ENCODE assay signal across 1 cellular context in genomic region chr16:4377573-4378146, GRCh38.
TF ChIP-seq lines count a peak whose summit lies in the region.

No MANE protein-coding gene starts in this region.

TF ChIP-seq in HepG2, 621 proteins besides CTCF, POLR2A, EP300 and RAD21:
- TF ChIP-seq KDM2A (CRISPR knock-in tag; IDR thresholded peaks at IDR 0.05; ENCODE audit: borderline replicate concordance, low read depth) (no peak), ATF6 (CRISPR knock-in tag; conservative IDR thresholded peaks at IDR 0.05) (no peak), ZNF230 (CRISPR knock-in tag; IDR thresholded peaks at IDR 0.05) (no peak), ZSCAN30 (CRISPR knock-in tag; IDR thresholded peaks at IDR 0.05) (no peak), CREM (IDR thresholded peaks at IDR 0.05) (no peak), CREM (CRISPR knock-in tag; IDR thresholded peaks at IDR 0.05) (no peak), ZMYM3 (CRISPR knock-in tag; IDR thresholded peaks at IDR 0.05) (no peak), ZNF557 (CRISPR knock-in tag; IDR thresholded peaks at IDR 0.05) (no peak), HNRNPL (IDR thresholded peaks at IDR 0.05; ENCODE audit: low read depth, low read length) (peak; percentile 70), ZNF326 (CRISPR knock-in tag; IDR thresholded peaks at IDR 0.05; ENCODE audit: borderline replicate concordance) (0 out of 2 replicates have a peak, but pooled peaks have one; percentile 20), SMC3 (IDR thresholded peaks at IDR 0.05; ENCODE audit: low read length) (peak; percentile 40), HNF1A (IDR thresholded peaks at IDR 0.05; ENCODE audit: low read depth) (no peak), HNF1A (CRISPR knock-in tag; IDR thresholded peaks at IDR 0.05; ENCODE audit: borderline replicate concordance) (no peak), STAG1 (CRISPR knock-in tag; IDR thresholded peaks at IDR 0.05) (0 out of 2 replicates have a peak, but pooled peaks have one; percentile 7)
TF ChIP-seq in HepG2: peak in this region for 4.
